8 cellular contexts compared by ENCODE assay signal in genomic region chr11:62444271-62444833, GRCh38. TPM values are rescaled to one million over a fixed set of nuclear protein-coding genes. Genes with fewer than 3 reads are reported as not detected.
A peak's percentile ranks its signal among the peaks of the same experiment; 100 is the strongest.
DNase-seq lines count a peak whose midpoint lies in the region; ATAC-seq, FAIRE-seq and TF ChIP-seq lines count a peak whose summit lies in the region.

No MANE protein-coding gene starts in this region.

- H3K9me3 Mint-ChIP-seq in IgD-negative memory B cell (no peaks in the 10 kb centered on the region), T-cell (no peaks in the 10 kb centered on the region), brain (no peaks in the 10 kb centered on the region)

- intact Hi-C loops in kidney (cut with DNase I), result no loop called here

- no peaks in the 10 kb centered on the region for H3K36me3 ChIP-seq in kidney (ENCODE audit: control insufficient read depth in 1 of 2, insufficient read depth in 2 of 2, low read length in 2 of 2)

- DNase-seq in AG10803 (ENCODE audit: low read depth) (peak; percentile 80), T-cell (peak in 16 of 34 experiments; percentile 8 to 37 (median 14)), kidney (peak; percentile 84), smooth muscle cell of the brain vasculature (ENCODE audit: low read depth, low spot score) (peak; percentile 82), SHP77 (lab: John Stamatoyannopoulos, UW) (no peak), OCI-M2 (lab: John Stamatoyannopoulos, UW; ENCODE audit: unreplicated experiment) (no peak)

- peak in 2 of 4 experiments; percentile 42 to 55 for ATAC-seq in T-cell (replicated peaks in 1 of 4)

- H3K9ac ChIP-seq in kidney (ENCODE audit: low read length in 2 of 2), result peak overlapping the region in 1 of 2 donors; percentile 81

- peak overlapping the region; percentile 18 to 58 for H3K27ac ChIP-seq in kidney (ENCODE audit: low read depth in 2 of 2, low read length in 2 of 2)

- H3K36me3 Mint-ChIP-seq in IgD-negative memory B cell (peaks cover 3% of the 10 kb centered on the region), T-cell (peaks cover 4% of the 10 kb centered on the region), brain (no peaks in the 10 kb centered on the region)

- peaks cover 7 to 8% of the 10 kb centered on the region in 2 donors for H3K4me1 ChIP-seq in kidney (ENCODE audit: control insufficient read depth in 1 of 2, insufficient read depth in 1 of 2, low read depth in 1 of 2, low read length in 2 of 2)

- CTCF ChIA-PET in T-cell (lab: Charles Lee), result interaction anchor here in 1 of 2 donors (0.6 to 1.2 kb wide), 2 partner anchors 20 to 37 kb away, joined by 3 to 7 read pairs; no protein-coding TSS in a partner anchor

- H3K27ac Mint-ChIP-seq in IgD-negative memory B cell (peak overlapping the region; percentile 78 to 98 (median 94)), T-cell (no peak overlapping the region), brain (peak overlapping the region; percentile 88 to 97 (median 95))

- TF ChIP-seq CTCF in AG10803 (conservative IDR thresholded peaks at IDR 0.05; ENCODE audit: low read length) (no peak), brain (conservative IDR thresholded peaks at IDR 0.05) (no peak), kidney (IDR thresholded peaks at IDR 0.05; ENCODE audit: borderline replicate concordance, extremely low read depth, insufficient read depth) (no peak)

- H3K4me3 Mint-ChIP-seq in IgD-negative memory B cell (peak overlapping the region; percentile 79 to 98 (median 92)), T-cell (peak overlapping the region; percentile 69 to 77 (median 70)), brain (peak overlapping the region in 4 of 5 experiments; percentile 16 to 65 (median 44))

- no peak for FAIRE-seq in kidney (lab: Jason Lieb, UNC)

- H3K4me3 ChIP-seq in AG10803 (ENCODE audit: low read length), result peak overlapping the region; percentile 67
- H3K4me3 ChIP-seq in kidney (ENCODE audit: low read length in 2 of 2), result peak overlapping the region in 1 of 2 donors; percentile 65

- H3K4me1 Mint-ChIP-seq in IgD-negative memory B cell (peaks cover 17 to 27% (median 19%) of the 10 kb centered on the region in 3 donors), T-cell (peaks cover 7 to 16% (median 13%) of the 10 kb centered on the region in 3 donors), brain (peaks cover 31% of the 10 kb centered on the region)

- POLR2A ChIA-PET in T-cell (lab: Charles Lee), result no interaction called here

- H3K27me3 Mint-ChIP-seq in IgD-negative memory B cell (peaks cover 3% of the 10 kb centered on the region), T-cell (peaks cover 10 to 19% of the 10 kb centered on the region in 2 donors), brain (peaks cover 17% of the 10 kb centered on the region)

- no peaks in the 10 kb centered on the region for H3K9me3 ChIP-seq in kidney (ENCODE audit: control insufficient read depth in 1 of 2, low read length in 2 of 2)

RNA-seq across cellular contexts. Expression of gene SCGB1A1, which starts 25.5 kb away (rescaled TPM):
- polyA plus RNA-seq in IgD-negative memory B cell, result not detected
- 1 to 10 TPM in 2 of 5 donors, not detected in 3; 1.8 to 3.2 TPM for total RNA-seq in T-cell
- 24.1 TPM for polyA plus RNA-seq in brain (ENCODE audit: insufficient read depth, low read depth, low replicate concordance)
- total RNA-seq in kidney, result not detected
- not detected for polyA plus RNA-seq in kidney (ENCODE audit: insufficient read depth, low read depth, low replicate concordance)

Comparison
In these comparisons a context has a peak if more than half of its experiments do, and no peak if none do; other contexts are left out.
1. DNase-seq: peak in AG10803 (single experiment), kidney (single experiment) and smooth muscle cell of the brain vasculature (single experiment); none in SHP77 (0 of 2) and OCI-M2 (single experiment).
2. H3K27ac Mint-ChIP-seq: peak in IgD-negative memory B cell (3 of 3) and brain (5 of 5); none in T-cell (0 of 2).
3. RNA of gene SCGB1A1, which starts 25.5 kb away (polyA plus RNA-seq): 24.1 TPM in brain (single experiment); not detected in IgD-negative memory B cell (single experiment) and not detected in kidney (single experiment); every median in the first group is over 10 times any median in the second.
4. Peak in every context shown above with its lines, with median percentiles within 50 percentile points of each other: H3K4me3 Mint-ChIP-seq.